In the genomic region with DNA sequence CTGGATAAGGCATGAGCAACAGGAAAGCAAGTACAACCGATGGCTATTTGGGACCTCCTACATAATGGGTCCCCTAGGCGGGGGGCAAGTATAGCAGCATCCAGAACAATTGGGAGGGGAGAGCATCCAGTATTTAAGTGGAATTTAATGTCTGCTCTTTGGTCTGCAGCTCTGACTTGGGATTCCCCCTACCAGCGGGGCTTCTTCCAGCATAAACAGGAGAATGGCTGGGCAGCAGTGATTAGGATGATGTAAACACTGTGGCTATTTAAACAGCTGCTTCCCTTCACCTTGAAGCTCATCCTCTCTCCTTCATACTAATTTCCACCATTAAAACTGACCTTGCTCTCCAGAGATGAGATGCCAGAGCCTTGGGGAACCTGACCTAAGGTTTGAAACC, we compare ENCODE assay signal across 25 cellular contexts.
DNase-seq lines count a peak whose midpoint lies in the region; ATAC-seq lines count a peak whose summit lies in the region.
"Had no signal": no experiment of that assay in that cellular context is flagged by ENCODE, and none has a peak within 500 bp of the region (broad histone marks: within the 10 kb centered on the region; RNA-seq: fewer than 3 reads in every experiment).

No MANE protein-coding gene starts in this region.

- no peak for ATAC-seq in activated naive CD4-positive, alpha-beta T cell treated with anti-CD3 and anti-CD28 coated beads, Interleukin-2, amount 50 U/mL, for 72 hours
- no peak for ATAC-seq in activated T-cell treated with anti-CD3 and anti-CD28 coated beads, Interleukin-2, amount 50 U/mL, for 72 hours (replicated peaks in 1 of 2)
- ATAC-seq: activated T-cell treated with anti-CD3 and anti-CD28 coated beads, Interleukin-2, amount 50 U/mL, for 4 hours; left cardiac atrium; psoas muscle; SK-N-SH treated with all-trans-retinoic acid at 6 μM for 48 hours; upper lobe of right lung had no signal

- peaks cover 24% of the 10 kb centered on the region for H3K27me3 Mint-ChIP-seq in activated T-cell treated with anti-CD3 and anti-CD28 coated beads, Interleukin-2, amount 50 U/mL, for 72 hours (ENCODE audit: low read depth)

- H3K27ac Mint-ChIP-seq in activated naive CD4-positive, alpha-beta T cell treated with anti-CD3 and anti-CD28 coated beads, Interleukin-2, amount 50 U/mL, for 72 hours: no peak overlapping the region
- H3K27ac Mint-ChIP-seq in activated T-cell treated with anti-CD3 and anti-CD28 coated beads, Interleukin-2, amount 50 U/mL, for 72 hours: no peak overlapping the region
- H3K27ac Mint-ChIP-seq: activated naive CD8-positive, alpha-beta T cell; IgD-negative memory B cell had no signal

- H3K4me1 Mint-ChIP-seq in activated T-cell treated with anti-CD3 and anti-CD28 coated beads, Interleukin-2, amount 50 U/mL, for 72 hours (ENCODE audit: low read depth): no peaks in the 10 kb centered on the region
- H3K4me1 Mint-ChIP-seq: IgD-negative memory B cell, neural crest cell had no signal

- peak; percentile 8 for DNase-seq in NCI-H2029 (lab: John Stamatoyannopoulos, UW)
- no peak for DNase-seq in NCI-H2029 treated with DMSO at 0.1 percent for 48 hours (lab: John Stamatoyannopoulos, UW)
- peak; percentile 14 for DNase-seq in NCI-H510A (lab: John Stamatoyannopoulos, UW)
- peak; percentile 22 for DNase-seq in dermis blood vessel endothelial cell
- DNase-seq in smooth muscle cell of the brain vasculature (ENCODE audit: low read depth, low spot score): peak; percentile 84
- no peak for DNase-seq in activated naive CD4-positive, alpha-beta T cell treated with anti-CD3 and anti-CD28 coated beads, Interleukin-2, amount 50 U/mL, for 72 hours (ENCODE audit: low spot score in 2 of 2)
- no peak for DNase-seq in activated T-cell treated with anti-CD3 and anti-CD28 coated beads, Interleukin-2, amount 50 U/mL, for 72 hours
- DNase-seq in NCI-H1436 (lab: John Stamatoyannopoulos, UW): no peak
- DNase-seq: activated T-cell treated with anti-CD3 and anti-CD28 coated beads, Interleukin-2, amount 50 U/mL, for 4 hours; BE2C; Calu3; dorsolateral prefrontal cortex; erythroblast; left cardiac atrium; MM.1S; NK-92 treated with Interleukin-12 subunit alpha and Interleukin-12 subunit beta, amount 100 ng/mL, for 24 hours; psoas muscle; small intestine; stimulated activated CD4-positive, alpha-beta T cell treated with anti-CD3 and anti-CD28 coated beads, Interleukin-4, amount 100 ng/mL, for 24 hours; T1000; upper lobe of right lung had no signal

- no peak overlapping the region for H3K4me3 Mint-ChIP-seq in activated T-cell treated with anti-CD3 and anti-CD28 coated beads, Interleukin-2, amount 50 U/mL, for 72 hours
- H3K4me3 Mint-ChIP-seq: activated naive CD8-positive, alpha-beta T cell; activated T-cell treated with anti-CD3 and anti-CD28 coated beads, Interleukin-2, amount 50 U/mL, for 4 hours; IgD-negative memory B cell; neural crest cell had no signal

- no peaks in the 10 kb centered on the region for H3K9me3 Mint-ChIP-seq in activated naive CD4-positive, alpha-beta T cell treated with anti-CD3 and anti-CD28 coated beads, Interleukin-2, amount 50 U/mL, for 72 hours
- H3K9me3 Mint-ChIP-seq in activated T-cell treated with anti-CD3 and anti-CD28 coated beads, Interleukin-2, amount 50 U/mL, for 72 hours: peaks cover 0 to 3% of the 10 kb centered on the region in 2 donors
- H3K9me3 Mint-ChIP-seq: activated T-cell treated with anti-CD3 and anti-CD28 coated beads, Interleukin-2, amount 50 U/mL, for 4 hours; IgD-negative memory B cell had no signal

- H3K36me3 Mint-ChIP-seq in activated naive CD4-positive, alpha-beta T cell treated with anti-CD3 and anti-CD28 coated beads, Interleukin-2, amount 50 U/mL, for 72 hours: no peaks in the 10 kb centered on the region
- no peaks in the 10 kb centered on the region for H3K36me3 Mint-ChIP-seq in activated T-cell treated with anti-CD3 and anti-CD28 coated beads, Interleukin-2, amount 50 U/mL, for 72 hours (ENCODE audit: insufficient read depth in 2 of 2)
- H3K36me3 Mint-ChIP-seq: activated naive CD8-positive, alpha-beta T cell had no signal

Comparison
In these comparisons a context has a peak if more than half of its experiments do, and no peak if none do; other contexts are left out.
1. DNase-seq: peak in NCI-H2029 (single experiment), NCI-H510A (single experiment), dermis blood vessel endothelial cell (single experiment) and smooth muscle cell of the brain vasculature (single experiment); none in NCI-H2029 treated with DMSO at 0.1 percent for 48 hours (single experiment), activated naive CD4-positive, alpha-beta T cell treated with anti-CD3 and anti-CD28 coated beads, Interleukin-2, amount 50 U/mL, for 72 hours (0 of 2), activated T-cell treated with anti-CD3 and anti-CD28 coated beads, Interleukin-2, amount 50 U/mL, for 72 hours (0 of 2) and NCI-H1436 (single experiment).